Comparison of ENCODE assay signal across 1 cellular context in genomic region chr14:59882957-59883356, GRCh38.
TF ChIP-seq lines count a peak whose summit lies in the region.

No MANE protein-coding gene starts in this region.

TF ChIP-seq in H1, 55 proteins besides CTCF, POLR2A, EP300 and RAD21:
- TF ChIP-seq NANOG (IDR thresholded peaks at IDR 0.05; ENCODE audit: insufficient read depth, low read depth, low read length, poor library complexity, severe bottlenecking) (no peak), NRF1 (IDR thresholded peaks at IDR 0.05; ENCODE audit: low read depth, low read length) (no peak), RFX5 (IDR thresholded peaks at IDR 0.05; ENCODE audit: borderline replicate concordance, low read depth, low read length) (no peak), ZNF274 (IDR thresholded peaks at IDR 0.05; ENCODE audit: borderline replicate concordance, extremely low read depth, low read length) (no peak), CHD1 (IDR thresholded peaks at IDR 0.05; ENCODE audit: low read depth, low read length) (no peak), POLR2AphosphoS5 (IDR thresholded peaks at IDR 0.05; ENCODE audit: low read depth, low read length) (no peak), POU5F1 (IDR thresholded peaks at IDR 0.05; ENCODE audit: low read depth, low read length) (no peak), CHD7 (IDR thresholded peaks at IDR 0.05; ENCODE audit: insufficient replicate concordance, low read length) (no peak), CREB1 (IDR thresholded peaks at IDR 0.05) (no peak), KDM4A (IDR thresholded peaks at IDR 0.05; ENCODE audit: low read depth, low read length, severe bottlenecking) (no peak), ASH2L (IDR thresholded peaks at IDR 0.05; ENCODE audit: low read length) (no peak), YY1 (IDR thresholded peaks at IDR 0.05; ENCODE audit: low read depth, low read length) (no peak), MAX (IDR thresholded peaks at IDR 0.05) (no peak), HDAC2 (IDR thresholded peaks at IDR 0.05; ENCODE audit: borderline replicate concordance in 1 of 2, low read depth in 2 of 2, low read length in 2 of 2) (no peak), TCF12 (IDR thresholded peaks at IDR 0.05; ENCODE audit: low read depth, low read length) (no peak), MAFK (IDR thresholded peaks at IDR 0.05; ENCODE audit: low read depth, low read length) (no peak), ATF3 (IDR thresholded peaks at IDR 0.05; ENCODE audit: insufficient read depth, low read depth, low read length) (no peak)
